ENCODE assay signal across 24 cellular contexts in genomic region chr18:58639237-58639636, GRCh38. TPM values are rescaled to one million over a fixed set of nuclear protein-coding genes. Genes with fewer than 3 reads are reported as not detected.
A peak's percentile ranks its signal among the peaks of the same experiment; 100 is the strongest.
DNase-seq lines count a peak whose midpoint lies in the region; ATAC-seq, FAIRE-seq and TF ChIP-seq lines count a peak whose summit lies in the region.
"Had no signal": no experiment of that assay in that cellular context is flagged by ENCODE, and none has a peak within 500 bp of the region (broad histone marks: within the 10 kb centered on the region; RNA-seq: fewer than 3 reads in every experiment).

No MANE protein-coding gene starts in this region.

- peaks cover 17% of the 10 kb centered on the region for H3K4me1 ChIP-seq in HEK293 (ENCODE audit: control insufficient read depth, insufficient read depth, low read length)
- H3K4me1 ChIP-seq in RWPE2 (ENCODE audit: insufficient read depth, poor library complexity, severe bottlenecking), result peaks cover 25% of the 10 kb centered on the region
- peaks cover 22% of the 10 kb centered on the region for H3K4me1 ChIP-seq in smooth muscle cell (ENCODE audit: low read depth)
- H3K4me1 ChIP-seq: colonic mucosa, prostate gland had no signal

- H3K27me3 ChIP-seq in RWPE2 (ENCODE audit: insufficient read depth, poor library complexity, severe bottlenecking), result no peaks in the 10 kb centered on the region
- H3K27me3 ChIP-seq in smooth muscle cell (ENCODE audit: low read depth), result no peaks in the 10 kb centered on the region
- H3K27me3 ChIP-seq: brain microvascular endothelial cell, colonic mucosa, foreskin keratinocyte, heart left ventricle, MG63, sigmoid colon had no signal

- H3K4me2 ChIP-seq in smooth muscle cell, result no peak overlapping the region

- no peak for ATAC-seq in RWPE2 (ENCODE audit: low read depth)
- ATAC-seq: activated naive CD8-positive, alpha-beta T cell treated with anti-CD3 and anti-CD28 coated beads, Interleukin-2, amount 50 U/mL, for 24 hours; CD8-positive, alpha-beta T cell; heart left ventricle had no signal

- H3K9me3 ChIP-seq in HEK293 (ENCODE audit: control insufficient read depth, insufficient read depth, low read depth, low read length) (no peaks in the 10 kb centered on the region), RWPE2 (ENCODE audit: severe bottlenecking) (no peaks in the 10 kb centered on the region), smooth muscle cell (replicated peaks; ENCODE audit: low read depth) (no peaks in the 10 kb centered on the region)
- H3K9me3 ChIP-seq: colonic mucosa, heart left ventricle, MG63, prostate gland, sigmoid colon had no signal

- TF ChIP-seq CTCF in HEK293 (tag by site-specific recombination; IDR thresholded peaks at IDR 0.05), result peak; percentile 10; the same call in 1 of the 2 replicates
- no peak for TF ChIP-seq CTCF in RWPE2 (IDR thresholded peaks at IDR 0.05; ENCODE audit: poor library complexity, severe bottlenecking)
- TF ChIP-seq CTCF in smooth muscle cell (IDR thresholded peaks at IDR 0.05; ENCODE audit: borderline replicate concordance, insufficient read depth, poor library complexity, severe bottlenecking), result no peak

- H3K79me2 ChIP-seq in smooth muscle cell (ENCODE audit: low read depth), result no peaks in the 10 kb centered on the region

- POLR2A ChIA-PET in HEK293 (lab: Yijun Ruan, JAX), result no interaction called here

- no peak overlapping the region for H3K9ac ChIP-seq in smooth muscle cell (ENCODE audit: low read depth)

- CTCF ChIA-PET in HEK293 (lab: Yijun Ruan, JAX), result interaction anchor here (1.2 kb wide), 1 partner anchor 125 kb away, joined by 4 read pairs; no protein-coding TSS in a partner anchor

- H3K4me3 ChIP-seq in HEK293 (ENCODE audit: low read depth, low read length) (no peak overlapping the region), RWPE2 (ENCODE audit: severe bottlenecking) (no peak overlapping the region), smooth muscle cell (no peak overlapping the region)
- H3K4me3 ChIP-seq: colonic mucosa, heart left ventricle, MG63, prostate gland, sigmoid colon had no signal

- no peaks in the 10 kb centered on the region for H4K20me1 ChIP-seq in smooth muscle cell (ENCODE audit: low read depth)

- 78% methylated on average over 2 of the region's 2 CpGs for WGBS in smooth muscle cell (ENCODE audit: low lambda C conversion rate)

- no peak overlapping the region for H2AFZ ChIP-seq in smooth muscle cell (ENCODE audit: low read depth)

- DNase-seq in RWPE2 (ENCODE audit: low spot score), result no peak
- no peak for DNase-seq in epithelial cell of prostate (ENCODE audit: low read depth, low spot score)
- DNase-seq in smooth muscle cell (lab: John Stamatoyannopoulos, UW; ENCODE audit: unreplicated experiment), result no peak
- no peak for DNase-seq in HTR-8/SVneo (ENCODE audit: insufficient read length, low spot score)
- DNase-seq in cerebellar nuclear complex (lab: John Stamatoyannopoulos, UW), result no peak
- no peak for DNase-seq in RCC 7860 (ENCODE audit: low spot score)
- DNase-seq: activated CD4-positive, alpha-beta T cell treated with anti-CD3 and anti-CD28 coated beads for 48 hours; activated naive CD8-positive, alpha-beta T cell treated with anti-CD3 and anti-CD28 coated beads, Interleukin-2, amount 50 U/mL, for 24 hours; activated T-cell treated with anti-CD3 and anti-CD28 coated beads, Interleukin-2, amount 50 U/mL, for 24 hours; CD8-positive, alpha-beta T cell; colonic mucosa; DMS 273 treated with DMSO at 0.1 percent for 48 hours; effector memory CD4-positive, alpha-beta T cell; heart left ventricle; left cardiac atrium; MG63; NCI-H1105 treated with DMSO at 0.1 percent for 48 hours; NCI-H1930; sigmoid colon; stimulated activated naive CD4-positive, alpha-beta T cell had no signal

- peaks cover 17% of the 10 kb centered on the region for H3F3A ChIP-seq in smooth muscle cell (ENCODE audit: low read depth)

- H3K36me3 ChIP-seq in HEK293 (ENCODE audit: control insufficient read depth in 2 of 2, insufficient read depth in 1 of 2, low read length in 2 of 2), result no peaks in the 10 kb centered on the region
- H3K36me3 ChIP-seq in RWPE2 (ENCODE audit: low read depth), result no peaks in the 10 kb centered on the region
- H3K36me3 ChIP-seq in smooth muscle cell (ENCODE audit: low read depth), result no peaks in the 10 kb centered on the region
- H3K36me3 ChIP-seq: brain microvascular endothelial cell, colonic mucosa, heart left ventricle, MG63, prostate gland, sigmoid colon had no signal

- FAIRE-seq in HTR-8/SVneo (lab: Jason Lieb, UNC), result no peak
- FAIRE-seq in RCC 7860 (lab: Jason Lieb, UNC), result no peak

- H3K27ac ChIP-seq in HEK293 (ENCODE audit: extremely low read depth, low read depth, low read length) (no peak overlapping the region), RWPE2 (ENCODE audit: poor library complexity, severe bottlenecking) (peak overlapping the region; percentile 70), epithelial cell of prostate (peak overlapping the region; percentile 50), smooth muscle cell (ENCODE audit: low read depth) (peak overlapping the region; percentile 64)
- H3K27ac ChIP-seq: brain microvascular endothelial cell, colonic mucosa, heart left ventricle, sigmoid colon had no signal

TF ChIP-seq in HEK293, 187 proteins besides CTCF, POLR2A, EP300 and RAD21:
- peak; percentile 87 for TF ChIP-seq ZNF121 (tag by site-specific recombination; IDR thresholded peaks at IDR 0.05)
- TF ChIP-seq ZNF354C (tag by site-specific recombination; IDR thresholded peaks at IDR 0.05; ENCODE audit: borderline replicate concordance, low read depth), result no peak
TF ChIP-seq in HEK293: peak in this region for 1.

RNA-seq across cellular contexts. Expression of gene ALPK2, which starts 10.3 kb away (rescaled TPM):
- total RNA-seq in smooth muscle cell, result 39.0 and 42.1 TPM in 2 replicates
- polyA plus RNA-seq in smooth muscle cell, result 9.3 and 13.2 TPM in 2 replicates

RNA-seq across cellular contexts. Expression of gene MALT1, which starts 32.0 kb away (rescaled TPM):
- total RNA-seq in smooth muscle cell, result 39.2 and 42.2 TPM in 2 replicates
- polyA plus RNA-seq in smooth muscle cell, result 12.4 and 12.9 TPM in 2 replicates
